Comparison of ENCODE assay signal across 25 cellular contexts in the genomic region with DNA sequence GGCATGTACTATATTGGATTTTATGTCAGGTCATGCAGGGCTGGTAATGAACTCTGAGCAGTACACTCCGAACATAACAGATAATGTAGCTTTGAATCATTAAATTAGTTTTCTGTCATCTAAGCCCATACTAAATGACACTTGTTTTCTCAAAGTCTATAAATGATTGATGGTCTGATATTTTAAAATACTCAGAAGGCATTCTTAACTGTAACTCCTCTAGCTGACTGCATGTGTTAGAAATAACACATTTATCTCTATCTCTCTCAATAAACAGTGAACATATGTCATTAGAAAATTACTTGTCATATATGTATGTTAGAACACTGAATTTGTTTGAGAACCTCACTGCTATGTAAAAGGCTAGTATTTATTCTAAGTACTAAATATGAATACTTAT.
"Had no signal": no experiment of that assay in that cellular context is flagged by ENCODE, and none has a peak within 500 bp of the region (broad histone marks: within the 10 kb centered on the region; RNA-seq: fewer than 3 reads in every experiment).

No MANE protein-coding gene starts in this region.

- H3K36me3 ChIP-seq: neutrophil, pancreas, right lobe of liver, sigmoid colon, stomach, thoracic aorta, thyroid gland, tibial nerve, upper lobe of left lung, vagina had no signal

- DNase-seq: naive thymus-derived CD4-positive, alpha-beta T cell; natural killer cell; nucleus accumbens; pancreas; psoas muscle; right cardiac atrium; right lobe of liver; sigmoid colon; small intestine; stimulated activated CD4-positive, alpha-beta T cell treated with anti-CD3 and anti-CD28 coated beads, Interleukin-15, amount 100 ng/mL, for 24 hours; stimulated activated CD4-positive, alpha-beta T cell treated with anti-CD3 and anti-CD28 coated beads, Interleukin-2, amount 100 ng/mL, for 24 hours; stimulated activated CD4-positive, alpha-beta T cell treated with anti-CD3 and anti-CD28 coated beads, Interleukin-2, amount 100 ng/mL, for 48 hours; stimulated activated CD4-positive, alpha-beta T cell treated with anti-CD3 and anti-CD28 coated beads, Interleukin-4, amount 100 ng/mL, for 24 hours; stimulated activated naive B cell treated with anti-CD40 and anti-IgM and Interleukin-4, amounts not matched to agents 10 μg/mL and 1 μg/mL and 100 μg/mL, for 72 hours; stimulated activated naive CD4-positive, alpha-beta T cell treated with Interleukin-2 at 50 U/mL for 16 hours; stomach; thyroid gland; trophoblast cell; upper lobe of left lung had no signal

- H3K27me3 ChIP-seq: neutrophil, pancreas, right lobe of liver, sigmoid colon, stomach, thyroid gland, tibial nerve, upper lobe of left lung, vagina had no signal

- H3K27ac ChIP-seq: neutrophil, pancreas, psoas muscle, right lobe of liver, sigmoid colon, stomach, thoracic aorta, thyroid gland, tibial nerve, upper lobe of left lung, vagina had no signal

- H3K4me3 ChIP-seq: pancreas, psoas muscle, right lobe of liver, sigmoid colon, stomach, thoracic aorta, thyroid gland, tibial nerve, upper lobe of left lung, vagina had no signal

- ATAC-seq: naive thymus-derived CD4-positive, alpha-beta T cell; natural killer cell; pancreas; psoas muscle; right cardiac atrium; right lobe of liver; stimulated activated effector memory CD8-positive, alpha-beta T cell treated with anti-CD3 and anti-CD28 coated beads, Interleukin-12 subunit alpha, Interleukin-12 subunit beta, amount 100 ng/mL, for 72 hours; stimulated activated naive B cell treated with anti-CD40 and anti-IgM and Interleukin-4, amounts not matched to agents 10 μg/mL and 1 μg/mL and 100 μg/mL, for 72 hours had no signal

- H3K4me1 ChIP-seq: pancreas, psoas muscle, right lobe of liver, sigmoid colon, stomach, thyroid gland, tibial nerve, upper lobe of left lung, vagina had no signal

- FAIRE-seq: pancreas, small intestine, urothelium cell line had no signal

- H3K9me3 ChIP-seq: neutrophil, pancreas, psoas muscle, right lobe of liver, sigmoid colon, stomach, thoracic aorta, thyroid gland, tibial nerve, upper lobe of left lung, vagina had no signal
